In genomic region chr4:10715135-10715534, GRCh38 we compare ENCODE assay signal across 21 cellular contexts. TPM values are rescaled to one million over a fixed set of nuclear protein-coding genes. Genes with fewer than 3 reads are reported as not detected.
"Had no signal": no experiment of that assay in that cellular context is flagged by ENCODE, and none has a peak within 500 bp of the region (broad histone marks: within the 10 kb centered on the region; RNA-seq: fewer than 3 reads in every experiment).

No MANE protein-coding gene starts in this region.

- DNase-seq: activated CD4-positive, alpha-beta memory T cell treated with anti-CD3 and anti-CD28 coated beads for 36 hours; activated CD4-positive, alpha-beta T cell treated with anti-CD3 and anti-CD28 coated beads, Interleukin-2, amount 10 ng/mL, durations not matched to agents 7 days and 5 days; activated CD4-positive, CD25-positive, alpha-beta regulatory T cell; activated gamma-delta T cell; activated naive CD4-positive, alpha-beta T cell treated with anti-CD3 and anti-CD28 coated beads, Interleukin-2, amount 10 ng/mL, durations not matched to agents 7 days and 5 days; activated naive CD8-positive, alpha-beta T cell treated with anti-CD3 and anti-CD28 coated beads for 36 hours; activated T-cell treated with anti-CD3 and anti-CD28 coated beads for 4 hours; activated T-cell treated with anti-CD3 and anti-CD28 coated beads, Interleukin-2, amount 50 U/mL, for 48 hours; brain microvascular endothelial cell; MV-4-11; NCI-H1105; NCI-H1694; SHP77; T-helper 2 cell; T1000 had no signal

- H3K27me3 ChIP-seq: brain microvascular endothelial cell, cardiac muscle cell, MG63 had no signal

- H3K27ac ChIP-seq: brain microvascular endothelial cell, cardiac muscle cell, VCaP had no signal

- H3K4me3 ChIP-seq: cardiac muscle cell, MG63 had no signal

- H3K9me3 ChIP-seq: MG63 had no signal

- H3K36me3 ChIP-seq: brain microvascular endothelial cell, cardiac muscle cell, MG63 had no signal

RNA-seq across cellular contexts. Expression of gene CLNK, which starts 30.6 kb away (rescaled TPM):
- total RNA-seq: activated CD4-positive, alpha-beta memory T cell treated with anti-CD3 and anti-CD28 coated beads for 36 hours; activated CD4-positive, alpha-beta T cell treated with anti-CD3 and anti-CD28 coated beads, Interleukin-2, amount 10 ng/mL, durations not matched to agents 7 days and 5 days; activated T-helper 17 cell treated with anti-CD3 and anti-CD28 coated beads, Interleukin-2, amount 50 U/mL, for 72 hours; cardiac muscle cell; PC-3; SK-MEL-5 had no signal
- polyA plus RNA-seq: cardiac muscle cell had no signal
